Comparison of ENCODE assay signal across 17 cellular contexts in genomic region chr7:123460616-123461015, GRCh38.
DNase-seq lines count a peak whose midpoint lies in the region; ATAC-seq and TF ChIP-seq lines count a peak whose summit lies in the region.
"Had no signal": no experiment of that assay in that cellular context is flagged by ENCODE, and none has a peak within 500 bp of the region (broad histone marks: within the 10 kb centered on the region; RNA-seq: fewer than 3 reads in every experiment).

No MANE protein-coding gene starts in this region.

- intact Hi-C loops in posterior cingulate gyrus (cut with DNase I), result no loop called here

- no peak for TF ChIP-seq CTCF in cardiac fibroblast (IDR thresholded peaks at IDR 0.05; ENCODE audit: low read depth, low read length)
- TF ChIP-seq CTCF in foreskin fibroblast (IDR thresholded peaks at IDR 0.05; ENCODE audit: low read depth, low read length), result no peak

- H3K4me3 ChIP-seq in cardiac fibroblast (replicated peaks in 1 of 2; ENCODE audit: low read depth in 2 of 2, low read length in 2 of 2), result no peak overlapping the region
- no peak overlapping the region for H3K4me3 ChIP-seq in foreskin fibroblast (ENCODE audit: low read depth in 1 of 2, low read length in 2 of 2)

- ATAC-seq in GM21529 (IDR thresholded peaks at IDR 0.05; ENCODE audit: unreplicated experiment), result no peak
- ATAC-seq: left colon had no signal

- DNase-seq in A172 (ENCODE audit: low spot score), result peak; percentile 84
- peak; percentile 75 for DNase-seq in HT1080 (ENCODE audit: low read depth)
- DNase-seq in cardiac fibroblast (ENCODE audit: low read depth in 2 of 2), result peak; percentile 87 to 90
- peak; percentile 98 for DNase-seq in kidney glomerular epithelial cell (lab: John Stamatoyannopoulos, UW)
- no peak for DNase-seq in AG08396 (ENCODE audit: low spot score)
- DNase-seq in posterior cingulate gyrus, result no peak
- DNase-seq in foreskin fibroblast, result no peak
- DNase-seq: activated CD4-positive, alpha-beta T cell treated with anti-CD3 and anti-CD28 coated beads, Interleukin-2, amount 10 ng/mL, durations not matched to agents 24 days and 14 days; activated T-cell treated with anti-CD3 and anti-CD28 coated beads, Interleukin-2, amount 50 U/mL, for 24 hours; COR-L47; effector CD8-positive, alpha-beta T cell; left colon; NCI-H2081; NCI-H748 treated with DMSO at 0.1 percent for 48 hours; nephron progenitor cell; stimulated activated CD4-positive, alpha-beta T cell treated with anti-CD3 and anti-CD28 coated beads, Interleukin-12 subunit alpha, Interleukin-12 subunit beta, amount 100 ng/mL, for 4 hours had no signal

Comparison
In these comparisons a context has a peak if more than half of its experiments do, and no peak if none do; other contexts are left out.
1. DNase-seq: peak in A172 (single experiment), HT1080 (single experiment), cardiac fibroblast (2 of 2) and kidney glomerular epithelial cell (single experiment); none in AG08396 (single experiment), posterior cingulate gyrus (0 of 10) and foreskin fibroblast (0 of 2).